In genomic region chr7:137981668-137982067, GRCh38 we compare ENCODE assay signal across 10 cellular contexts. TPM values are rescaled to one million over a fixed set of nuclear protein-coding genes. Genes with fewer than 3 reads are reported as not detected.
DNase-seq lines count a peak whose midpoint lies in the region; ATAC-seq and TF ChIP-seq lines count a peak whose summit lies in the region.
"Had no signal": no experiment of that assay in that cellular context is flagged by ENCODE, and none has a peak within 500 bp of the region (broad histone marks: within the 10 kb centered on the region; RNA-seq: fewer than 3 reads in every experiment).

No MANE protein-coding gene starts in this region.

- H3K36me3 Mint-ChIP-seq in mesothelial cell of epicardium, result peaks cover 18% of the 10 kb centered on the region

- DNase-seq in GM10266 (ENCODE audit: extremely low spot score), result peak; percentile 58
- DNase-seq in mesothelial cell of epicardium (ENCODE audit: low spot score in 2 of 2, unreplicated experiment in 2 of 2), result no peak
- no peak for DNase-seq in NCI-H2029 treated with DMSO at 0.1 percent for 48 hours (lab: John Stamatoyannopoulos, UW)
- DNase-seq in ureter (ENCODE audit: low spot score), result no peak
- DNase-seq in GM19238 (ENCODE audit: insufficient read length, low spot score), result no peak
- DNase-seq: NK-92 treated with Interleukin-12 subunit alpha and Interleukin-12 subunit beta, amount 100 ng/mL, for 24 hours had no signal

- TF ChIP-seq CTCF in GM10266 (IDR thresholded peaks at IDR 0.05; ENCODE audit: control insufficient read depth, insufficient read depth, low read depth, missing control alignments) (no peak), mesothelial cell of epicardium (IDR thresholded peaks at IDR 0.05; ENCODE audit: unreplicated experiment) (no peak)

- peaks cover 5% of the 10 kb centered on the region for H3K9me3 Mint-ChIP-seq in mesothelial cell of epicardium

- no peaks in the 10 kb centered on the region for H3K27me3 Mint-ChIP-seq in mesothelial cell of epicardium (ENCODE audit: low read depth)

- peaks cover 42% of the 10 kb centered on the region for H3K4me1 Mint-ChIP-seq in mesothelial cell of epicardium

- peak overlapping the region; percentile 85 for H3K27ac Mint-ChIP-seq in mesothelial cell of epicardium

- ATAC-seq in GM21381 (IDR thresholded peaks at IDR 0.05; ENCODE audit: unreplicated experiment) (peak; percentile 45), HG03439 (IDR thresholded peaks at IDR 0.05; ENCODE audit: unreplicated experiment) (peak; percentile 73), HG02970 (IDR thresholded peaks at IDR 0.05; ENCODE audit: low FRiP score, unreplicated experiment) (no peak)

- H3K4me3 Mint-ChIP-seq in mesothelial cell of epicardium, result no peak overlapping the region
- H3K4me3 Mint-ChIP-seq: brain had no signal

RNA-seq across cellular contexts. Expression of gene CREB3L2, which starts 20.2 kb away (rescaled TPM):
- 77.8 to 82.8 TPM (median 80.4 TPM) in 3 replicates for total RNA-seq in mesothelial cell of epicardium
- total RNA-seq in ureter, result 126 TPM
